Comparison of ENCODE assay signal across 18 cellular contexts in genomic region chr11:110286298-110287040, GRCh38. TPM values are rescaled to one million over a fixed set of nuclear protein-coding genes. Genes with fewer than 3 reads are reported as not detected.
DNase-seq lines count a peak whose midpoint lies in the region; ATAC-seq and TF ChIP-seq lines count a peak whose summit lies in the region.
"Had no signal": no experiment of that assay in that cellular context is flagged by ENCODE, and none has a peak within 500 bp of the region (broad histone marks: within the 10 kb centered on the region; RNA-seq: fewer than 3 reads in every experiment).

No MANE protein-coding gene starts in this region.

- H3K9ac ChIP-seq in endodermal cell (ENCODE audit: extremely low read depth, low read length, poor library complexity, severe bottlenecking), result no peak overlapping the region
- H3K9ac ChIP-seq: GM23248 had no signal

- H3K27me3 ChIP-seq in AG04450 (ENCODE audit: control insufficient read depth, insufficient read depth, low read length), result no peaks in the 10 kb centered on the region
- no peaks in the 10 kb centered on the region for H3K27me3 ChIP-seq in endodermal cell (ENCODE audit: control insufficient read depth, insufficient read depth, low read length, poor library complexity, severe bottlenecking)
- H3K27me3 ChIP-seq: esophagus squamous epithelium had no signal

- H3K4me3 Mint-ChIP-seq in endodermal cell, result no peak overlapping the region
- H3K4me3 Mint-ChIP-seq: activated CD4-positive, alpha-beta memory T cell treated with anti-CD3 and anti-CD28 coated beads, Interleukin-2, amount 10 ng/mL, durations not matched to agents 7 days and 5 days; activated naive CD8-positive, alpha-beta T cell; natural killer cell had no signal

- CTCF ChIA-PET in AG04450 (lab: Charles Lee), result interaction anchor here (0.7 kb wide), 1 partner anchor 8 kb away, joined by 3 read pairs; no protein-coding TSS in a partner anchor

- no peaks in the 10 kb centered on the region for H3K4me1 ChIP-seq in endodermal cell (ENCODE audit: control insufficient read depth, insufficient read depth, low read length)

- peaks cover 32% of the 10 kb centered on the region for H3K36me3 Mint-ChIP-seq in endodermal cell (ENCODE audit: low read depth)
- H3K36me3 Mint-ChIP-seq: natural killer cell had no signal

- peaks cover 44% of the 10 kb centered on the region for H3K36me3 ChIP-seq in endodermal cell (ENCODE audit: control insufficient read depth, insufficient read depth, low read length)
- H3K36me3 ChIP-seq: esophagus squamous epithelium, thoracic aorta had no signal

- H3K27ac ChIP-seq in AG04450 (ENCODE audit: low read depth, low read length), result no peak overlapping the region
- no peak overlapping the region for H3K27ac ChIP-seq in endodermal cell (ENCODE audit: low read depth, low read length)
- H3K27ac ChIP-seq: esophagus squamous epithelium, GM23248, thoracic aorta had no signal

- peak; percentile 2; the same call in 1 of the 2 replicates for TF ChIP-seq CTCF in AG04450 (IDR thresholded peaks at IDR 0.05; ENCODE audit: low read depth, low read length)
- peak; percentile 53 for TF ChIP-seq CTCF in endodermal cell (conservative IDR thresholded peaks at IDR 0.05)

- no peaks in the 10 kb centered on the region for H3K9me3 Mint-ChIP-seq in endodermal cell
- H3K9me3 Mint-ChIP-seq: activated CD4-positive, alpha-beta memory T cell treated with anti-CD3 and anti-CD28 coated beads, Interleukin-2, amount 10 ng/mL, durations not matched to agents 7 days and 5 days; IgD-negative memory B cell; natural killer cell had no signal

- no peak overlapping the region for H3K27ac Mint-ChIP-seq in endodermal cell
- H3K27ac Mint-ChIP-seq: activated CD4-positive, alpha-beta memory T cell treated with anti-CD3 and anti-CD28 coated beads, Interleukin-2, amount 10 ng/mL, durations not matched to agents 7 days and 5 days; activated naive CD8-positive, alpha-beta T cell; natural killer cell had no signal

- DNase-seq in AG04450 (ENCODE audit: low read depth, low spot score), result no peak
- peak; percentile 44 to 86 (median 63) for DNase-seq in NCI-H1417 (lab: John Stamatoyannopoulos, UW)
- peak; percentile 55 for DNase-seq in NCI-H774 (lab: John Stamatoyannopoulos, UW)
- DNase-seq in endodermal cell, result no peak
- no peak for DNase-seq in C1 segment of cervical spinal cord (lab: John Stamatoyannopoulos, UW)
- no peak for DNase-seq in LoVo (ENCODE audit: low spot score)
- DNase-seq in OCI-M2 (lab: John Stamatoyannopoulos, UW; ENCODE audit: unreplicated experiment), result no peak
- DNase-seq: activated CD4-positive, alpha-beta memory T cell treated with anti-CD3 and anti-CD28 coated beads, Interleukin-2, amount 10 ng/mL, durations not matched to agents 7 days and 5 days; activated T-cell treated with anti-CD3 and anti-CD28 coated beads, Interleukin-2, amount 50 U/mL, for 48 hours; esophagus squamous epithelium; GM23248; MV-4-11; natural killer cell; small intestine had no signal

- H3K27me3 Mint-ChIP-seq in endodermal cell (ENCODE audit: insufficient read depth), result no peaks in the 10 kb centered on the region
- H3K27me3 Mint-ChIP-seq: activated CD4-positive, alpha-beta memory T cell treated with anti-CD3 and anti-CD28 coated beads, Interleukin-2, amount 10 ng/mL, durations not matched to agents 7 days and 5 days; activated naive CD8-positive, alpha-beta T cell; IgD-negative memory B cell had no signal

- no peaks in the 10 kb centered on the region for H3K9me3 ChIP-seq in AG04450 (ENCODE audit: control insufficient read depth, insufficient read depth, low read length)
- no peaks in the 10 kb centered on the region for H3K9me3 ChIP-seq in endodermal cell (ENCODE audit: control insufficient read depth, low read length)
- H3K9me3 ChIP-seq: esophagus squamous epithelium, thoracic aorta had no signal

- H3K4me3 ChIP-seq in AG04450 (ENCODE audit: low read depth, low read length), result no peak overlapping the region
- no peak overlapping the region for H3K4me3 ChIP-seq in endodermal cell (ENCODE audit: low read length)
- H3K4me3 ChIP-seq: esophagus squamous epithelium, GM23248, thoracic aorta had no signal

- peaks cover 5% of the 10 kb centered on the region for H3K4me1 Mint-ChIP-seq in endodermal cell

- POLR2A ChIA-PET in AG04450 (lab: Yijun Ruan, JAX), result no interaction called here

- WGBS in endodermal cell (ENCODE audit: insufficient coverage in 1 of 2, insufficient read length in 1 of 2), 2 experiments, result 90 to 94% methylated on average over 4 of the region's 4 CpGs

- no peak for ATAC-seq in HG02798 (IDR thresholded peaks at IDR 0.05; ENCODE audit: poor library complexity, unreplicated experiment)
- ATAC-seq: natural killer cell had no signal

RNA-seq across cellular contexts. Expression of gene RDX, which starts 9.9 kb away (rescaled TPM):
- polyA plus RNA-seq in AG04450 (2011; rRNA removed), result 71.3 and 92.3 TPM in 2 replicates
- polyA minus RNA-seq in AG04450 (2011; rRNA and poly(A)+ RNA removed), result 27.7 and 60.0 TPM in 2 replicates
- 100 to 1,000 TPM; 121 to 127 TPM for total RNA-seq in endodermal cell
- 120 TPM for polyA plus RNA-seq in endodermal cell (2013, experiment 1 of 2)
- 141 TPM for polyA plus RNA-seq in endodermal cell (2013, experiment 2 of 2)

Comparison
In these comparisons a context has a peak if more than half of its experiments do, and no peak if none do; other contexts are left out.
1. DNase-seq: peak in NCI-H1417 (3 of 3) and NCI-H774 (single experiment); none in AG04450 (single experiment), endodermal cell (single experiment), C1 segment of cervical spinal cord (0 of 14), LoVo (single experiment) and OCI-M2 (single experiment).